Comparison of ENCODE assay signal across 22 cellular contexts in genomic region chr15:93372209-93372910, GRCh38.
A peak's percentile ranks its signal among the peaks of the same experiment; 100 is the strongest.
DNase-seq lines count a peak whose midpoint lies in the region.
"Had no signal": no experiment of that assay in that cellular context is flagged by ENCODE, and none has a peak within 500 bp of the region (broad histone marks: within the 10 kb centered on the region; RNA-seq: fewer than 3 reads in every experiment).

No MANE protein-coding gene starts in this region.

- no CpG with 5 or more reads among the region's 13 CpGs for WGBS in neuronal stem cell (ENCODE audit: extremely low coverage in 2 of 2, insufficient read length in 2 of 2, insufficient replicate concordance in 1 of 2), 2 donors

- no peak overlapping the region for H3K4me3 ChIP-seq in SJCRH30
- no peak overlapping the region for H3K4me3 ChIP-seq in neuronal stem cell (ENCODE audit: low read length in 2 of 2)
- no peak overlapping the region for H3K4me3 ChIP-seq in effector memory CD4-positive, alpha-beta T cell (ENCODE audit: insufficient read depth, low read depth, low read length, poor library complexity, severe bottlenecking)
- H3K4me3 ChIP-seq: sigmoid colon had no signal

- H2BK15ac ChIP-seq in neuronal stem cell (ENCODE audit: low read length) = no peak overlapping the region

- no peak overlapping the region for H2BK120ac ChIP-seq in neuronal stem cell (ENCODE audit: low read depth, low read length)

- no peak overlapping the region for H3K4ac ChIP-seq in neuronal stem cell (ENCODE audit: low read length)

- H3K18ac ChIP-seq in neuronal stem cell (ENCODE audit: low read length) = peak overlapping the region; percentile 76

- DNase-seq in DMS53 (lab: John Stamatoyannopoulos, UW) = peak; percentile 47
- DNase-seq in DMS53 treated with DMSO at 0.1 percent for 48 hours (lab: John Stamatoyannopoulos, UW; ENCODE audit: unreplicated experiment) = no peak
- peak; percentile 73 to 87 for DNase-seq in NCI-H2081 (lab: John Stamatoyannopoulos, UW)
- no peak for DNase-seq in SJCRH30
- no peak for DNase-seq in neuronal stem cell (ENCODE audit: low spot score)
- no peak for DNase-seq in GF-D8 (lab: John Stamatoyannopoulos, UW)
- DNase-seq in effector memory CD4-positive, alpha-beta T cell = no peak
- no peak for DNase-seq in SHP77 treated with DMSO at 0.1 percent for 48 hours (lab: John Stamatoyannopoulos, UW)
- DNase-seq: activated CD8-positive, alpha-beta T cell treated with anti-CD3 and anti-CD28 coated beads for 36 hours; amygdala; effector CD8-positive, alpha-beta T cell; GOT3; islet precursor cell; left ventricle myocardium superior; MV-4-11; naive thymus-derived CD4-positive, alpha-beta T cell; sigmoid colon; stimulated activated CD4-positive, alpha-beta T cell treated with anti-CD3 and anti-CD28 coated beads, Interleukin-15, amount 100 ng/mL, for 24 hours; stimulated activated naive CD4-positive, alpha-beta T cell; T-helper 2 cell had no signal

- no peak overlapping the region for H2AK5ac ChIP-seq in neuronal stem cell (ENCODE audit: low read depth, low read length)

- no peak overlapping the region for H4K8ac ChIP-seq in neuronal stem cell (ENCODE audit: low read depth, low read length)

- H2BK5ac ChIP-seq in neuronal stem cell (ENCODE audit: low read length) = no peak overlapping the region

- H3K4me1 ChIP-seq in SJCRH30 = peaks cover 6% of the 10 kb centered on the region
- H3K4me1 ChIP-seq in neuronal stem cell (ENCODE audit: control insufficient read depth in 2 of 2, insufficient read depth in 1 of 2, low read depth in 1 of 2, low read length in 2 of 2) = peaks cover 0 to 12% of the 10 kb centered on the region in 2 donors
- no peaks in the 10 kb centered on the region for H3K4me1 ChIP-seq in effector memory CD4-positive, alpha-beta T cell (ENCODE audit: control insufficient read depth, insufficient read depth, low read length, poor library complexity, severe bottlenecking)
- H3K4me1 ChIP-seq: sigmoid colon had no signal

- no peak overlapping the region for H3K14ac ChIP-seq in neuronal stem cell (ENCODE audit: low read length)

- H3K79me1 ChIP-seq in neuronal stem cell (ENCODE audit: low read depth, low read length) = no peaks in the 10 kb centered on the region

- H3K27ac ChIP-seq in SJCRH30 (peak overlapping the region; percentile 14; the same call in 1 of the 2 replicates), neuronal stem cell (replicated peaks; ENCODE audit: low read length) (no peak overlapping the region)
- H3K27ac ChIP-seq in effector memory CD4-positive, alpha-beta T cell (ENCODE audit: insufficient read depth, low read length, poor library complexity, severe bottlenecking) = no peak overlapping the region
- H3K27ac ChIP-seq: 22Rv1, HL-60, sigmoid colon had no signal

- H3K9ac ChIP-seq in neuronal stem cell (ENCODE audit: low read depth, low read length, poor library complexity) = no peak overlapping the region

- H2BK12ac ChIP-seq in neuronal stem cell (ENCODE audit: low read length) = no peak overlapping the region

- H3K36me3 ChIP-seq in SJCRH30 (no peaks in the 10 kb centered on the region), neuronal stem cell (replicated peaks in 1 of 2; ENCODE audit: control insufficient read depth in 2 of 2, insufficient read depth in 2 of 2, low read length in 2 of 2) (peaks cover 1 to 75% of the 10 kb centered on the region in 2 donors)
- no peaks in the 10 kb centered on the region for H3K36me3 ChIP-seq in effector memory CD4-positive, alpha-beta T cell (ENCODE audit: control insufficient read depth, insufficient read depth, low read length)
- H3K36me3 ChIP-seq: sigmoid colon had no signal

- no peak overlapping the region for H3K4me2 ChIP-seq in neuronal stem cell (ENCODE audit: insufficient read depth, low read length, poor library complexity, severe bottlenecking)

- H3K23ac ChIP-seq in neuronal stem cell (ENCODE audit: low read depth, low read length, poor library complexity) = no peak overlapping the region

- H4K91ac ChIP-seq in neuronal stem cell (ENCODE audit: low read depth, low read length, poor library complexity) = no peak overlapping the region

- H3K27me3 ChIP-seq in SJCRH30 = no peaks in the 10 kb centered on the region
- no peaks in the 10 kb centered on the region for H3K27me3 ChIP-seq in neuronal stem cell (ENCODE audit: control insufficient read depth in 3 of 3, insufficient read depth in 3 of 3, low read depth in 1 of 3, low read length in 3 of 3)
- H3K27me3 ChIP-seq in effector memory CD4-positive, alpha-beta T cell (replicated peaks; ENCODE audit: control insufficient read depth, insufficient read depth, low read length, poor library complexity, severe bottlenecking) = no peaks in the 10 kb centered on the region
- H3K27me3 ChIP-seq: sigmoid colon had no signal

- no peak overlapping the region for H2AFZ ChIP-seq in neuronal stem cell (ENCODE audit: low read length)

- H3K9me3 ChIP-seq in SJCRH30 (replicated peaks) (0 out of 2 replicates have a peak, but pooled peaks cover 5% of the 10 kb centered on the region), neuronal stem cell (replicated peaks in 1 of 2; ENCODE audit: control insufficient read depth in 2 of 2, insufficient read depth in 1 of 2, low read depth in 1 of 2, low read length in 2 of 2) (peaks cover 2 to 32% of the 10 kb centered on the region in 2 donors)
- H3K9me3 ChIP-seq in effector memory CD4-positive, alpha-beta T cell (ENCODE audit: control insufficient read depth, low read length) = no peaks in the 10 kb centered on the region
- H3K9me3 ChIP-seq: sigmoid colon had no signal

Comparison
In these comparisons a context has a peak if more than half of its experiments do, and no peak if none do; other contexts are left out.
1. DNase-seq: peak in DMS53 (single experiment) and NCI-H2081 (2 of 2); none in DMS53 treated with DMSO at 0.1 percent for 48 hours (single experiment), SJCRH30 (0 of 2), neuronal stem cell (single experiment), GF-D8 (single experiment), effector memory CD4-positive, alpha-beta T cell (0 of 3) and SHP77 treated with DMSO at 0.1 percent for 48 hours (single experiment).